ENCODE assay signal across 9 cellular contexts in the genomic region with DNA sequence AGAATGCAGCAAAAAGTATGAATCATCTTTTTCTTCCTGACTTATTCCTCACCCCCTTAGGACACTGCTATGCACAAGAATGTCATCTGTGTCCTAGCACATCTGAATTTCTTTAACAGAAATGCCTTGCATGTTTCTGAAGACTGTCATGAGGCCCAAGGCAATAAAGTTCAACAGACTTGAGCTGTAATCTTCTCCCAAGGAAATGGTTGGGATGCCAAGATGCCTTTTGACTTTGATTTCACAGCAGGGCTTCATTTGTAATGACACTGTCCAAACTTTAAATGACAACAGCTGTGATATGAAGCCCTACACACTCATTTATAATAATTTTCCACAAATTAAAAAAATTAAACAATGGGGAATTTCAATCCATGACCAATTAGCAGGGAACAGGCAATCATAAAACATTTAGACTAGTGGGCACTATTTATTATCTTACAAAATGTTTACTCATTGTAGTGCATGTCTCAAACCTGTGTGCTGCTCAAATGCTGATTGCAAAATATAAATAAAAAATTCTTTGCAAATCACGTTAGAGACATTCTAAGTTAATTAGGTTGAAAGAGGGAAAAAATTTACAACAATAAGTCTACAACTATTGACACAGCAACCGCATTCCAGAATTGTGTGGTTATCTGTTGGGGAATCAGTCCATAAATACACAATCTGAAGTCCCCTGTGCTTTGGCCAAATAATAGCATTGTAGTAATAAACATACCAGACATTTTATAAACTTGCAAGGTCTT.
A peak's percentile ranks its signal among the peaks of the same experiment; 100 is the strongest.
DNase-seq lines count a peak whose midpoint lies in the region; ATAC-seq and TF ChIP-seq lines count a peak whose summit lies in the region.
"Had no signal": no experiment of that assay in that cellular context is flagged by ENCODE, and none has a peak within 500 bp of the region (broad histone marks: within the 10 kb centered on the region; RNA-seq: fewer than 3 reads in every experiment).

No MANE protein-coding gene starts in this region.

- H3K36me3 Mint-ChIP-seq in HFFc6 (ENCODE audit: low read depth): peaks cover 31% of the 10 kb centered on the region
- H3K36me3 Mint-ChIP-seq in activated T-cell treated with anti-CD3 and anti-CD28 coated beads, Interleukin-2, amount 50 U/mL, for 24 hours (ENCODE audit: low read depth): no peaks in the 10 kb centered on the region

- no peak for ATAC-seq in stimulated activated naive CD8-positive, alpha-beta T cell treated with anti-CD3 and anti-CD28 coated beads, Interleukin-15, Interleukin-2, amounts not matched to agents 100 U/mL and 50 U/mL, for 24 hours
- ATAC-seq: activated CD4-positive, alpha-beta T cell treated with anti-CD3 and anti-CD28 coated beads for 36 hours had no signal

- peaks cover 18% of the 10 kb centered on the region for H3K4me1 ChIP-seq in suprapubic skin

- H3K27ac ChIP-seq in suprapubic skin: peak overlapping the region; percentile 75
- H3K27ac ChIP-seq: pancreas had no signal

- TF ChIP-seq CTCF in HFFc6 (IDR thresholded peaks at IDR 0.05) (no peak), suprapubic skin (IDR thresholded peaks at IDR 0.05) (no peak)

- TF ChIP-seq EP300 in suprapubic skin (IDR thresholded peaks at IDR 0.05): no peak

- no peaks in the 10 kb centered on the region for H3K27me3 Mint-ChIP-seq in HFFc6 (ENCODE audit: insufficient read depth)
- H3K27me3 Mint-ChIP-seq in activated T-cell treated with anti-CD3 and anti-CD28 coated beads, Interleukin-2, amount 50 U/mL, for 24 hours: no peaks in the 10 kb centered on the region
- H3K27me3 Mint-ChIP-seq: activated CD4-positive, alpha-beta T cell treated with anti-CD3 and anti-CD28 coated beads for 36 hours had no signal

- peak overlapping the region; percentile 31 for H3K4me3 Mint-ChIP-seq in HFFc6
- no peak overlapping the region for H3K4me3 Mint-ChIP-seq in activated T-cell treated with anti-CD3 and anti-CD28 coated beads, Interleukin-2, amount 50 U/mL, for 24 hours
- H3K4me3 Mint-ChIP-seq: activated CD4-positive, alpha-beta T cell treated with anti-CD3 and anti-CD28 coated beads for 36 hours had no signal

- H3K27me3 ChIP-seq in suprapubic skin: no peaks in the 10 kb centered on the region
- H3K27me3 ChIP-seq: pancreas had no signal

- peaks cover 76% of the 10 kb centered on the region for H3K4me1 Mint-ChIP-seq in HFFc6 (ENCODE audit: low read depth)
- H3K4me1 Mint-ChIP-seq in activated T-cell treated with anti-CD3 and anti-CD28 coated beads, Interleukin-2, amount 50 U/mL, for 24 hours (ENCODE audit: low read depth): no peaks in the 10 kb centered on the region
- H3K4me1 Mint-ChIP-seq: activated CD4-positive, alpha-beta T cell treated with anti-CD3 and anti-CD28 coated beads for 36 hours had no signal

- no peaks in the 10 kb centered on the region for H3K36me3 ChIP-seq in suprapubic skin
- H3K36me3 ChIP-seq: pancreas had no signal

- no peaks in the 10 kb centered on the region; the same call in 1 of the 2 replicates for H3K9me3 Mint-ChIP-seq in HFFc6
- no peaks in the 10 kb centered on the region for H3K9me3 Mint-ChIP-seq in activated T-cell treated with anti-CD3 and anti-CD28 coated beads, Interleukin-2, amount 50 U/mL, for 24 hours

- 34% methylated on average over 2 of the region's 2 CpGs for WGBS in suprapubic skin

- DNase-seq in HFFc6 (peak; percentile 98), amniotic epithelial cell (ENCODE audit: low read depth) (peak; percentile 82), iPS DF 4.7 (ENCODE audit: extremely low read depth, low spot score) (peak; percentile 74), suprapubic skin (ENCODE audit: low spot score in 2 of 2) (no peak)
- DNase-seq in activated CD4-positive, CD25-positive, alpha-beta regulatory T cell treated with anti-CD3 and anti-CD28 coated beads, Interleukin-2, amount 50 U/mL, for 72 hours: no peak
- no peak for DNase-seq in activated T-cell treated with anti-CD3 and anti-CD28 coated beads, Interleukin-2, amount 50 U/mL, for 24 hours
- no peak for DNase-seq in stimulated activated naive CD8-positive, alpha-beta T cell treated with anti-CD3 and anti-CD28 coated beads, Interleukin-15, Interleukin-2, amounts not matched to agents 100 U/mL and 50 U/mL, for 24 hours
- DNase-seq: activated CD4-positive, alpha-beta T cell treated with anti-CD3 and anti-CD28 coated beads for 36 hours; pancreas had no signal

- no peak overlapping the region for H3K4me3 ChIP-seq in suprapubic skin
- H3K4me3 ChIP-seq: pancreas had no signal

- peak overlapping the region; percentile 91 for H3K27ac Mint-ChIP-seq in HFFc6
- no peak overlapping the region for H3K27ac Mint-ChIP-seq in activated T-cell treated with anti-CD3 and anti-CD28 coated beads, Interleukin-2, amount 50 U/mL, for 24 hours
- H3K27ac Mint-ChIP-seq: activated CD4-positive, alpha-beta T cell treated with anti-CD3 and anti-CD28 coated beads for 36 hours had no signal

- TF ChIP-seq POLR2A in suprapubic skin (IDR thresholded peaks at IDR 0.05): no peak

- H3K9me3 ChIP-seq in suprapubic skin: no peaks in the 10 kb centered on the region
- H3K9me3 ChIP-seq: pancreas had no signal

Comparison
In these comparisons a context has a peak if more than half of its experiments do, and no peak if none do; other contexts are left out.
1. DNase-seq: peak in HFFc6 (single experiment), amniotic epithelial cell (single experiment) and iPS DF 4.7 (single experiment); none in suprapubic skin (0 of 2), activated CD4-positive, CD25-positive, alpha-beta regulatory T cell treated with anti-CD3 and anti-CD28 coated beads, Interleukin-2, amount 50 U/mL, for 72 hours (single experiment), activated T-cell treated with anti-CD3 and anti-CD28 coated beads, Interleukin-2, amount 50 U/mL, for 24 hours (single experiment) and stimulated activated naive CD8-positive, alpha-beta T cell treated with anti-CD3 and anti-CD28 coated beads, Interleukin-15, Interleukin-2, amounts not matched to agents 100 U/mL and 50 U/mL, for 24 hours (single experiment).